8 cellular contexts compared by ENCODE assay signal in genomic region chr14:20609215-20610001, GRCh38. TPM values are rescaled to one million over a fixed set of nuclear protein-coding genes. Genes with fewer than 3 reads are reported as not detected.
A peak's percentile ranks its signal among the peaks of the same experiment; 100 is the strongest.
DNase-seq lines count a peak whose midpoint lies in the region; ATAC-seq and TF ChIP-seq lines count a peak whose summit lies in the region.

No MANE protein-coding gene starts in this region.

- H3K4me3 ChIP-seq in left ventricle myocardium inferior (peak overlapping the region; percentile 98), parathyroid adenoma (ENCODE audit: low read depth, low read length) (peak overlapping the region; percentile 90)

- H3K9me3 ChIP-seq in left ventricle myocardium inferior (replicated peaks) (no peaks in the 10 kb centered on the region), parathyroid adenoma (ENCODE audit: control insufficient read depth, low read length) (no peaks in the 10 kb centered on the region)

- H3K9ac ChIP-seq in parathyroid adenoma, result no peak overlapping the region

- H3K4me1 ChIP-seq in left ventricle myocardium inferior (peaks cover 37% of the 10 kb centered on the region), parathyroid adenoma (peaks cover 5% of the 10 kb centered on the region)

- H3K27ac ChIP-seq in left ventricle myocardium inferior (replicated peaks), result peak overlapping the region; percentile 76
- peak overlapping the region; percentile 40 for H3K27ac ChIP-seq in parathyroid adenoma

- peak; percentile 22 for ATAC-seq in GM19324 (IDR thresholded peaks at IDR 0.05; ENCODE audit: low FRiP score, unreplicated experiment)
- ATAC-seq in GM18502 (IDR thresholded peaks at IDR 0.05; ENCODE audit: poor library complexity, unreplicated experiment), result no peak

- H3K27me3 ChIP-seq in left ventricle myocardium inferior (ENCODE audit: low read depth), result no peaks in the 10 kb centered on the region
- H3K27me3 ChIP-seq in parathyroid adenoma (ENCODE audit: control insufficient read depth, insufficient read depth, low read length), result no peaks in the 10 kb centered on the region

- H3K36me3 ChIP-seq in left ventricle myocardium inferior (no peaks in the 10 kb centered on the region), parathyroid adenoma (ENCODE audit: control insufficient read depth, insufficient read depth, low read length) (no peaks in the 10 kb centered on the region)

- TF ChIP-seq CTCF in left ventricle myocardium inferior (IDR thresholded peaks at IDR 0.05; ENCODE audit: borderline replicate concordance) (peak; percentile 95), parathyroid adenoma (IDR thresholded peaks at IDR 0.05) (peak; percentile 97)

- H2AFZ ChIP-seq in parathyroid adenoma, result peak overlapping the region; percentile 71

- peak overlapping the region; percentile 94 for H3K4me2 ChIP-seq in parathyroid adenoma (ENCODE audit: low read length)

- no peaks in the 10 kb centered on the region for H3K79me2 ChIP-seq in parathyroid adenoma

- peak; percentile 80 for DNase-seq in AG08396 (ENCODE audit: low spot score)
- DNase-seq in NCI-H1092 treated with DMSO at 0.1 percent for 48 hours (lab: John Stamatoyannopoulos, UW), result peak; percentile 91
- DNase-seq in SK-N-DZ (ENCODE audit: low spot score), result peak; percentile 83
- peak; percentile 74 for DNase-seq in amniotic stem cell (lab: John Stamatoyannopoulos, UW)
- peak; percentile 42 for DNase-seq in left ventricle myocardium inferior

- intact Hi-C loops in left ventricle myocardium inferior (cut with micrococcal nuclease), result loop anchor here (5.0 to 10.0 kb wide), 4 partner anchors 73 to 282 kb away; partner anchors contain the start of genes RNASE4 and TEP1

RNA-seq across cellular contexts. Expression of gene RNASE12, which starts 18.2 kb away (rescaled TPM):
- polyA plus RNA-seq in SK-N-DZ (2014; cell fraction: cytosol; rRNA removed), result not detected in 2 replicates
- polyA plus RNA-seq in SK-N-DZ (2014; cell fraction: nucleus; rRNA removed), result not detected in 2 replicates
- not detected for total RNA-seq in left ventricle myocardium inferior

RNA-seq across cellular contexts. Expression of gene RNASE11, which starts 21.6 kb away (rescaled TPM):
- not detected in 2 replicates for polyA plus RNA-seq in SK-N-DZ (2014; cell fraction: cytosol; rRNA removed)
- polyA plus RNA-seq in SK-N-DZ (2014; cell fraction: nucleus; rRNA removed), result not detected in 2 replicates
- not detected for total RNA-seq in left ventricle myocardium inferior

RNA-seq across cellular contexts. Expression of gene OR6S1, which starts 32.1 kb away (rescaled TPM):
- polyA plus RNA-seq in SK-N-DZ (2014; cell fraction: cytosol; rRNA removed), result not detected in 2 replicates
- not detected in 2 replicates for polyA plus RNA-seq in SK-N-DZ (2014; cell fraction: nucleus; rRNA removed)
- not detected for total RNA-seq in left ventricle myocardium inferior

RNA-seq across cellular contexts. Expression of gene RNASE9, which starts 48.6 kb away (rescaled TPM):
- polyA plus RNA-seq in SK-N-DZ (2014; cell fraction: cytosol; rRNA removed), result not detected in 2 replicates
- not detected in 2 replicates for polyA plus RNA-seq in SK-N-DZ (2014; cell fraction: nucleus; rRNA removed)
- not detected for total RNA-seq in left ventricle myocardium inferior
